Comparison of ENCODE assay signal across 8 cellular contexts in genomic region chr7:143836622-143837021, GRCh38.
DNase-seq lines count a peak whose midpoint lies in the region; ATAC-seq, FAIRE-seq and TF ChIP-seq lines count a peak whose summit lies in the region.
"Not testable (repeated sequence)": the region's sequence is repeated elsewhere in the genome, so short reads cannot be mapped to it uniquely, and the experiment has no call there.

No MANE protein-coding gene starts in this region.

- not testable (repeated sequence) for H3K36me3 ChIP-seq in bronchial epithelial cell (ENCODE audit: control insufficient read depth, insufficient read depth, low read length); lower lobe of right lung

- TF ChIP-seq CTCF in AG10803 (conservative IDR thresholded peaks at IDR 0.05; ENCODE audit: low read length); bronchial epithelial cell (IDR thresholded peaks at IDR 0.05; ENCODE audit: insufficient read depth, low read length, severe bottlenecking); lower lobe of right lung (IDR thresholded peaks at IDR 0.05): not testable (repeated sequence)

- FAIRE-seq in bronchial epithelial cell (lab: Jason Lieb, UNC) = not testable (repeated sequence)

- not testable (repeated sequence) for H3K27ac ChIP-seq in lower lobe of right lung

- intact Hi-C loops in lower lobe of right lung (cut with DNase I) = not testable (repeated sequence)

- DNase-seq in AG10803 (ENCODE audit: low read depth); bronchial epithelial cell (ENCODE audit: low read depth): not testable (repeated sequence)
- DNase-seq in NCI-H69 (lab: John Stamatoyannopoulos, UW) = peak; percentile 81
- DNase-seq in activated CD4-positive, alpha-beta T cell treated with anti-CD3 and anti-CD28 coated beads, Interleukin-2, amount 50 U/mL, for 1 hour = peak; percentile 90
- DNase-seq in lower lobe of right lung = peak; percentile 98
- DNase-seq in stimulated activated CD4-positive, alpha-beta T cell treated with anti-CD3 and anti-CD28 coated beads, Interleukin-4, amount 100 ng/mL, for 1 hour = peak; percentile 90

- peak overlapping the region; percentile 47 for H3K4me3 ChIP-seq in AG10803 (ENCODE audit: low read length)
- H3K4me3 ChIP-seq in bronchial epithelial cell (ENCODE audit: low read depth, low read length) = peak overlapping the region; percentile 41
- peak overlapping the region; percentile 47 for H3K4me3 ChIP-seq in lower lobe of right lung

- H3K4me1 ChIP-seq in lower lobe of right lung = not testable (repeated sequence)

- ATAC-seq in GM19452 (IDR thresholded peaks at IDR 0.05; ENCODE audit: unreplicated experiment) (peak; percentile 77), HG03196 (IDR thresholded peaks at IDR 0.05; ENCODE audit: unreplicated experiment) (peak; percentile 87), lower lobe of right lung (peak; percentile 97 to 98)

- not testable (repeated sequence) for H3K9me3 ChIP-seq in lower lobe of right lung

- H3K27me3 ChIP-seq in bronchial epithelial cell (ENCODE audit: control insufficient read depth, insufficient read depth, low read length); lower lobe of right lung (ENCODE audit: low read depth): not testable (repeated sequence)
